Comparison of ENCODE assay signal across 8 cellular contexts in genomic region chr6:30556006-30556713, GRCh38. TPM values are rescaled to one million over a fixed set of nuclear protein-coding genes. Genes with fewer than 3 reads are reported as not detected.
A peak's percentile ranks its signal among the peaks of the same experiment; 100 is the strongest.
DNase-seq lines count a peak whose midpoint lies in the region; ATAC-seq lines count a peak whose summit lies in the region.

A gene with protein sequence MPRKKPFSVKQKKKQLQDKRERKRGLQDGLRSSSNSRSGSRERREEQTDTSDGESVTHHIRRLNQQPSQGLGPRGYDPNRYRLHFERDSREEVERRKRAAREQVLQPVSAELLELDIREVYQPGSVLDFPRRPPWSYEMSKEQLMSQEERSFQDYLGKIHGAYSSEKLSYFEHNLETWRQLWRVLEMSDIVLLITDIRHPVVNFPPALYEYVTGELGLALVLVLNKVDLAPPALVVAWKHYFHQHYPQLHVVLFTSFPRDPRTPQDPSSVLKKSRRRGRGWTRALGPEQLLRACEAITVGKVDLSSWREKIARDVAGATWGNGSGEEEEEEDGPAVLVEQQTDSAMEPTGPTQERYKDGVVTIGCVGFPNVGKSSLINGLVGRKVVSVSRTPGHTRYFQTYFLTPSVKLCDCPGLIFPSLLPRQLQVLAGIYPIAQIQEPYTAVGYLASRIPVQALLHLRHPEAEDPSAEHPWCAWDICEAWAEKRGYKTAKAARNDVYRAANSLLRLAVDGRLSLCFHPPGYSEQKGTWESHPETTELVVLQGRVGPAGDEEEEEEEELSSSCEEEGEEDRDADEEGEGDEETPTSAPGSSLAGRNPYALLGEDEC (minus strand): TSS chr6:30556489. CDS start chr6:30556203, 286 bp downstream.

- peak within 1 kb of the TSS; percentile 99 for H3K27ac ChIP-seq in cingulate gyrus (ENCODE audit: low read depth, low read length)

- ATAC-seq in HG03439 (IDR thresholded peaks at IDR 0.05; ENCODE audit: unreplicated experiment) (peak; percentile 79), left colon (peak; percentile 93)

- intact Hi-C loops in left colon (cut with DNase I, micrococcal nuclease): no loop called here

- peak; percentile 91 for DNase-seq in Ammon's horn (ENCODE audit: low spot score)
- peak; percentile 83 for DNase-seq in GM19238 (ENCODE audit: insufficient read length, low spot score)
- peak; percentile 83 to 97 for DNase-seq in NCI-H526 (lab: John Stamatoyannopoulos, UW)
- DNase-seq in activated CD4-positive, alpha-beta T cell treated with anti-CD3 and anti-CD28 coated beads for 48 hours: peak; percentile 100
- peak; percentile 97 to 99 for DNase-seq in left colon
- peak; percentile 100 for DNase-seq in stimulated activated CD4-positive, alpha-beta T cell treated with anti-CD3 and anti-CD28 coated beads, Interleukin-2, amount 100 ng/mL, for 24 hours

RNA-seq across cellular contexts. Expression of the gene that starts here (rescaled TPM):
- total RNA-seq in left colon: 10 to 100 TPM; 42.6 to 43.8 TPM

Comparison
In these comparisons a context has a peak if more than half of its experiments do, and no peak if none do; other contexts are left out.
1. Peak in every context shown above with its lines: DNase-seq, ATAC-seq and H3K27ac ChIP-seq.